Comparison of ENCODE assay signal across 23 cellular contexts in the genomic region with DNA sequence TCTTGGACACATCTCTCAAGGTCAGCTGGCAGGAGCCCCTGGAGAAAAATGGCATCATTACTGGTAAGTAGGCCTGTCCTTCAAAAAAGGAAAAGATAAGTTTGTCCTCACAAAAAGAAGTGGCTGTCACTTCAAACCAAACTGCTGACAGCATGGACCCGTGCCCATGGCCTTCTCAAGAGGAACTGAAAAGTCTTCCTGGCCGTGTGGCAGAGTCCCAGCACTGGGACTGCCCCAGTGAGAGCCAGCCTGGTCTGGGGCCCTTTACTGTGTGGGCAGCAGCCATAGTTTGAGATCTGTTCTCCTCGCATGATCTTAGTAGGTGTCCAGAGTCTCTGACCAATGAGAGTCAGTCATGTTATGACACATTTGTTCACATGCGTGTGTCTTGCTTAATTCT.
A peak's percentile ranks its signal among the peaks of the same experiment; 100 is the strongest.
DNase-seq lines count a peak whose midpoint lies in the region; ATAC-seq and TF ChIP-seq lines count a peak whose summit lies in the region.
"Had no signal": no experiment of that assay in that cellular context is flagged by ENCODE, and none has a peak within 500 bp of the region (broad histone marks: within the 10 kb centered on the region; RNA-seq: fewer than 3 reads in every experiment).

No MANE protein-coding gene starts in this region.

- H3K9me2 ChIP-seq in GM23248 (ENCODE audit: insufficient read depth): no peaks in the 10 kb centered on the region

- DNase-seq in CD1c-positive myeloid dendritic cell (ENCODE audit: extremely low spot score) (peak; percentile 1), RPMI8226 (peak; percentile 52), islet precursor cell (peak; percentile 29), spleen (no peak), GM23248 (no peak), brain microvascular endothelial cell (no peak), DMS114 treated with DMSO at 0.1 percent for 48 hours (lab: John Stamatoyannopoulos, UW; ENCODE audit: unreplicated experiment) (no peak)
- DNase-seq: Calu3, EL, GF-D8, GOT3, MG63, NCI-H1417, NCI-H1694 treated with DMSO at 0.1 percent for 48 hours, NCI-H446, NCI-H526 had no signal

- no peak for TF ChIP-seq CTCF in spleen (IDR thresholded peaks at IDR 0.05 in 8 of 11, conservative IDR thresholded peaks at IDR 0.05 in 3 of 11)
- no peak for TF ChIP-seq CTCF in brain microvascular endothelial cell (IDR thresholded peaks at IDR 0.05; ENCODE audit: low read depth, low read length, missing control alignments)

- H3K27me3 ChIP-seq in spleen (replicated peaks in 1 of 7): no peaks in the 10 kb centered on the region
- no peaks in the 10 kb centered on the region for H3K27me3 ChIP-seq in GM23248 (replicated peaks; ENCODE audit: insufficient read depth)
- no peaks in the 10 kb centered on the region for H3K27me3 ChIP-seq in brain microvascular endothelial cell (replicated peaks)
- H3K27me3 ChIP-seq: BLaER1, MG63, SJSA1 had no signal

- WGBS in spleen, 5 donors: 44 to 67% (median 56%) methylated on average over 4 of the region's 4 CpGs
- WGBS in GM23248 (ENCODE audit: low coverage in 1 of 2, low lambda C conversion rate in 2 of 2, missing lambda C conversion rate in 2 of 2), 2 experiments: 26 to 37% methylated on average over 4 of the region's 4 CpGs

- H2AFZ ChIP-seq in GM23248: no peak overlapping the region

- in situ Hi-C loops in GM23248 (cut with MboI) (no loop called here), brain microvascular endothelial cell (cut with HindIII; ENCODE audit: low pct_ligation_motif_present, low sequenced_read_pairs) (no loop called here)

- peaks cover 0 to 41% (median 17%) of the 10 kb centered on the region in 6 donors for H3K4me1 ChIP-seq in spleen
- no peaks in the 10 kb centered on the region for H3K4me1 ChIP-seq in GM23248 (ENCODE audit: insufficient read depth)
- H3K4me1 ChIP-seq: SJSA1 had no signal

- intact Hi-C loops in spleen (cut with DNase I; ENCODE audit: low total_unique reads): no loop called here

- H3K27ac ChIP-seq in spleen: peak overlapping the region; percentile 0 to 87 (median 76)
- no peak overlapping the region for H3K27ac ChIP-seq in GM23248
- H3K27ac ChIP-seq in brain microvascular endothelial cell: no peak overlapping the region
- H3K27ac ChIP-seq: BLaER1, SJSA1 had no signal

- no peak overlapping the region for H3K9ac ChIP-seq in GM23248
- H3K9ac ChIP-seq: BLaER1 had no signal

- no peak overlapping the region for H3K4me2 ChIP-seq in GM23248 (ENCODE audit: unreplicated experiment)
- H3K4me2 ChIP-seq: BLaER1 had no signal

- no peaks in the 10 kb centered on the region for H3K36me3 ChIP-seq in spleen
- H3K36me3 ChIP-seq in GM23248 (ENCODE audit: low read depth): no peaks in the 10 kb centered on the region
- no peaks in the 10 kb centered on the region for H3K36me3 ChIP-seq in brain microvascular endothelial cell (replicated peaks)
- H3K36me3 ChIP-seq: BLaER1, MG63 had no signal

- H3F3A ChIP-seq in GM23248 (ENCODE audit: insufficient read depth): no peaks in the 10 kb centered on the region

- TF ChIP-seq POLR2A in spleen (IDR thresholded peaks at IDR 0.05): no peak

- H3K9me3 ChIP-seq in spleen (no peaks in the 10 kb centered on the region), GM23248 (ENCODE audit: low read depth) (no peaks in the 10 kb centered on the region)
- H3K9me3 ChIP-seq: BLaER1, MG63, SJSA1 had no signal

- no peaks in the 10 kb centered on the region for H4K20me1 ChIP-seq in GM23248 (ENCODE audit: insufficient read depth)
- H4K20me1 ChIP-seq: BLaER1 had no signal

- H3K4me3 ChIP-seq in spleen (no peak overlapping the region), GM23248 (no peak overlapping the region), brain microvascular endothelial cell (ENCODE audit: low read depth, low read length) (no peak overlapping the region)
- H3K4me3 ChIP-seq: BLaER1, K562, MG63, SJSA1 had no signal

- ATAC-seq in HG03432 (IDR thresholded peaks at IDR 0.05; ENCODE audit: unreplicated experiment): no peak
- ATAC-seq: CD8-positive, alpha-beta T cell; HepG2; K562; Right ventricle myocardium inferior had no signal

- H3K79me2 ChIP-seq in GM23248 (ENCODE audit: insufficient read depth): no peaks in the 10 kb centered on the region

Comparison
In these comparisons a context has a peak if more than half of its experiments do, and no peak if none do; other contexts are left out.
1. DNase-seq: peak in CD1c-positive myeloid dendritic cell (single experiment), RPMI8226 (single experiment) and islet precursor cell (single experiment); none in spleen (single experiment), GM23248 (single experiment), brain microvascular endothelial cell (single experiment) and DMS114 treated with DMSO at 0.1 percent for 48 hours (single experiment).
2. H3K27ac ChIP-seq: peak in spleen (8 of 8); none in GM23248 (single experiment) and brain microvascular endothelial cell (single experiment).